ENCODE assay signal across 8 cellular contexts in genomic region chr6:2841264-2842138, GRCh38. TPM values are rescaled to one million over a fixed set of nuclear protein-coding genes. Genes with fewer than 3 reads are reported as not detected.
DNase-seq lines count a peak whose midpoint lies in the region; ATAC-seq and TF ChIP-seq lines count a peak whose summit lies in the region.

TSS of gene SERPINB1 (minus strand) at chr6:2841863. CDS start at chr6:2840586, 1,277 bp downstream.

- intact Hi-C loops in CD4-positive, alpha-beta memory T cell (cut with micrococcal nuclease) = loop anchor here (1.0 kb wide), 1 partner anchor 76 kb away; the partner anchor contains the start of gene WRNIP1
- intact Hi-C loops in stomach (cut with DNase I; ENCODE audit: low total_unique reads) = loop anchor here (10.0 kb wide), 1 partner anchor 47 kb away; no protein-coding TSS in a partner anchor

- no peak for TF ChIP-seq CTCF in GM20000 (IDR thresholded peaks at IDR 0.05; ENCODE audit: extremely low read depth, missing control alignments)
- no peak for TF ChIP-seq CTCF in KMS-11 (conservative IDR thresholded peaks at IDR 0.05; ENCODE audit: low read depth, low read length)
- TF ChIP-seq CTCF in foreskin keratinocyte (conservative IDR thresholded peaks at IDR 0.05) = no peak
- TF ChIP-seq CTCF in neural crest cell (conservative IDR thresholded peaks at IDR 0.05) = no peak
- TF ChIP-seq CTCF in stomach (IDR thresholded peaks at IDR 0.05) = peak in 2 of 7 experiments; percentile 10 to 11

- H3K4me1 Mint-ChIP-seq in CD4-positive, alpha-beta memory T cell = peaks cover 39 to 63% (median 51%) of the 10 kb centered on the region in 4 donors
- H3K4me1 Mint-ChIP-seq in neural crest cell = peaks cover 46% of the 10 kb centered on the region

- H3K9me3 Mint-ChIP-seq in CD4-positive, alpha-beta memory T cell = no peaks in the 10 kb centered on the region
- H3K9me3 Mint-ChIP-seq in neural crest cell = no peaks in the 10 kb centered on the region

- H3K4me3 Mint-ChIP-seq in CD4-positive, alpha-beta memory T cell = peak within 1 kb of the TSS; percentile 89 to 96 (median 93)
- H3K4me3 Mint-ChIP-seq in neural crest cell = peak within 1 kb of the TSS; percentile 87

- H3K9ac ChIP-seq in KMS-11 = peak within 1 kb of the TSS; percentile 14; the same call in 1 of the 2 replicates

- no peaks in the 10 kb centered on the region for H3K79me2 ChIP-seq in KMS-11 (ENCODE audit: insufficient read depth, low read depth)

- H3K4me1 ChIP-seq in CD4-positive, alpha-beta memory T cell (ENCODE audit: insufficient read depth, low read length) = peaks cover 46% of the 10 kb centered on the region
- H3K4me1 ChIP-seq in KMS-11 (ENCODE audit: low read depth, poor library complexity, severe bottlenecking) = peaks cover 9% of the 10 kb centered on the region
- H3K4me1 ChIP-seq in foreskin keratinocyte = peaks cover 22% of the 10 kb centered on the region
- H3K4me1 ChIP-seq in stomach = peaks cover 41 to 82% (median 59%) of the 10 kb centered on the region in 4 donors

- H3K27me3 Mint-ChIP-seq in CD4-positive, alpha-beta memory T cell = no peaks in the 10 kb centered on the region
- H3K27me3 Mint-ChIP-seq in neural crest cell (ENCODE audit: low read depth) = no peaks in the 10 kb centered on the region

- peak within 1 kb of the TSS; percentile 49 to 58 for H3K4me3 ChIP-seq in CD4-positive, alpha-beta memory T cell (ENCODE audit: low read length in 2 of 2)
- no peak within 1 kb of the TSS for H3K4me3 ChIP-seq in KMS-11 (IDR thresholded peaks at IDR 0.05; ENCODE audit: insufficient read depth, low read depth, low read length)
- peak within 1 kb of the TSS; percentile 57 to 71 (median 60) for H3K4me3 ChIP-seq in stomach

- CTCF ChIA-PET in CD4-positive, alpha-beta memory T cell (lab: Charles Lee; ENCODE audit: partially characterized antibody) = interaction anchor here (0.8 to 11.3 kb wide), 24 partner anchors 9 to 156 kb away, joined by 3 to 223 read pairs (median 5); partner anchors contain the start of genes MYLK4, SERPINB9 and WRNIP1

- 0 to 2% (median 1%) methylated on average over 28 to 67 of the region's 67 CpGs for WGBS in stomach, 5 donors

- ATAC-seq in foreskin keratinocyte = peak; percentile 76

- peak; percentile 64 to 73 (median 68) for DNase-seq in CD4-positive, alpha-beta memory T cell
- DNase-seq in GM20000 (ENCODE audit: low spot score) = peak; percentile 84
- DNase-seq in SIG-M5 treated with dmso at 0.1 percent for 504 hours (lab: John Stamatoyannopoulos, UW; ENCODE audit: unreplicated experiment) = peak; percentile 86
- peak; percentile 80 for DNase-seq in activated naive CD4-positive, alpha-beta T cell treated with Interleukin-2 at 50 U/mL for 16 hours
- DNase-seq in foreskin keratinocyte = peak; percentile 70 to 79
- peak; percentile 63 for DNase-seq in neural crest cell (ENCODE audit: low read depth, low spot score)
- DNase-seq in stomach = peak; percentile 94

- no peaks in the 10 kb centered on the region for H3K27me3 ChIP-seq in CD4-positive, alpha-beta memory T cell (ENCODE audit: insufficient read depth, low read length)
- H3K27me3 ChIP-seq in KMS-11 (ENCODE audit: insufficient read depth, low read depth) (no peaks in the 10 kb centered on the region), foreskin keratinocyte (no peaks in the 10 kb centered on the region), stomach (no peaks in the 10 kb centered on the region)

- peak within 1 kb of the TSS; percentile 4; the same call in 1 of the 2 replicates for H3K4me2 ChIP-seq in KMS-11

- peak; percentile 86 for TF ChIP-seq EP300 in stomach (IDR thresholded peaks at IDR 0.05)

- peak within 1 kb of the TSS; percentile 93 to 98 (median 95) for H3K27ac Mint-ChIP-seq in CD4-positive, alpha-beta memory T cell
- peak within 1 kb of the TSS; percentile 81 for H3K27ac Mint-ChIP-seq in neural crest cell (ENCODE audit: unreplicated experiment)

- POLR2A ChIA-PET in CD4-positive, alpha-beta memory T cell (lab: Charles Lee; ENCODE audit: partially characterized antibody) = interaction anchor here (0.5 to 4.9 kb wide), 32 partner anchors 9 to 1177 kb away, joined by 3 to 75 read pairs (median 6); partner anchors contain the start of genes NQO2, RIPK1, SERPINB6 and SERPINB9

- peak within 1 kb of the TSS; percentile 73 for H3K27ac ChIP-seq in CD4-positive, alpha-beta memory T cell (ENCODE audit: low read depth, low read length)
- H3K27ac ChIP-seq in KMS-11 (no peak within 1 kb of the TSS), foreskin keratinocyte (peak within 1 kb of the TSS; percentile 96), stomach (peak within 1 kb of the TSS; percentile 92 to 100 (median 96))

- H3K36me3 Mint-ChIP-seq in CD4-positive, alpha-beta memory T cell = peaks cover 16 to 35% of the 10 kb centered on the region in 2 donors
- H3K36me3 Mint-ChIP-seq in neural crest cell (ENCODE audit: low read depth) = no peaks in the 10 kb centered on the region

- no peaks in the 10 kb centered on the region for H3K9me3 ChIP-seq in CD4-positive, alpha-beta memory T cell (ENCODE audit: control insufficient read depth in 1 of 2, low read length in 2 of 2)
- no peaks in the 10 kb centered on the region for H3K9me3 ChIP-seq in stomach

- peaks cover 16% of the 10 kb centered on the region for H3K36me3 ChIP-seq in CD4-positive, alpha-beta memory T cell (ENCODE audit: insufficient read depth, low read length)
- H3K36me3 ChIP-seq in KMS-11 (ENCODE audit: insufficient read depth) (no peaks in the 10 kb centered on the region), stomach (peaks cover 13 to 28% (median 22%) of the 10 kb centered on the region in 4 donors)

- TF ChIP-seq POLR2A in stomach (IDR thresholded peaks at IDR 0.05) = peak in 1 of 4 donors; percentile 63

- H2AFZ ChIP-seq in KMS-11 (ENCODE audit: low read depth) = peak within 1 kb of the TSS; percentile 7; the same call in 1 of the 2 replicates

- H4K20me1 ChIP-seq in KMS-11 (ENCODE audit: insufficient read depth) = no peaks in the 10 kb centered on the region

RNA-seq across cellular contexts. Expression of gene SERPINB1, which starts in this region (rescaled TPM):
- 10 to 100 TPM; 56.7 to 58.0 TPM for total RNA-seq in CD4-positive, alpha-beta memory T cell
- polyA plus RNA-seq in CD4-positive, alpha-beta memory T cell = 100 to 1,000 TPM; 126 to 159 TPM
- total RNA-seq in foreskin keratinocyte = 34.2 TPM in 2 replicates
- polyA plus RNA-seq in foreskin keratinocyte = 36.5 and 40.3 TPM in 2 replicates
- 7.2 and 8.2 TPM in 2 replicates for total RNA-seq in neural crest cell
- 100 to 1,000 TPM in 1 of 5 donors, 10 to 100 TPM in 4; 10.3 to 122 (median 18.7) TPM for total RNA-seq in stomach
- 100 to 1,000 TPM; 126 to 146 (median 129) TPM for polyA plus RNA-seq in stomach
